16 cellular contexts compared by ENCODE assay signal in genomic region chr1:109814993-109815786, GRCh38. TPM values are rescaled to one million over a fixed set of nuclear protein-coding genes. Genes with fewer than 3 reads are reported as not detected.
DNase-seq lines count a peak whose midpoint lies in the region; ATAC-seq and TF ChIP-seq lines count a peak whose summit lies in the region.
"Had no signal": no experiment of that assay in that cellular context is flagged by ENCODE, and none has a peak within 500 bp of the region (broad histone marks: within the 10 kb centered on the region; RNA-seq: fewer than 3 reads in every experiment).

No MANE protein-coding gene starts in this region.

- H3K9me3 Mint-ChIP-seq in activated CD8-positive, alpha-beta T cell treated with anti-CD3 and anti-CD28 coated beads, Interleukin-2, amount 10 ng/mL, durations not matched to agents 7 days and 5 days (ENCODE audit: insufficient read depth) = no peaks in the 10 kb centered on the region
- peaks cover 4% of the 10 kb centered on the region for H3K9me3 Mint-ChIP-seq in activated CD8-positive, alpha-beta T cell treated with anti-CD3 and anti-CD28 coated beads for 36 hours
- H3K9me3 Mint-ChIP-seq in T-helper 2 cell treated with Interferon-gamma antibody and Interleukin-4, amounts not matched to agents 5 μg/mL and 100 μg/mL, for 36 hours = peaks cover 9% of the 10 kb centered on the region
- H3K9me3 Mint-ChIP-seq: memory B cell had no signal

- intact Hi-C loops in activated CD8-positive, alpha-beta T cell treated with anti-CD3 and anti-CD28 coated beads for 36 hours (cut with micrococcal nuclease) = no loop called here

- no peak for ATAC-seq in activated CD8-positive, alpha-beta T cell treated with anti-CD3 and anti-CD28 coated beads, Interleukin-2, amount 10 ng/mL, durations not matched to agents 7 days and 5 days
- ATAC-seq in activated CD8-positive, alpha-beta T cell treated with anti-CD3 and anti-CD28 coated beads for 36 hours = no peak
- ATAC-seq in esophagus mucosa = peak; percentile 83

- TF ChIP-seq CTCF in activated CD8-positive, alpha-beta T cell treated with anti-CD3 and anti-CD28 coated beads for 36 hours (IDR thresholded peaks at IDR 0.05) = no peak

- peaks cover 9% of the 10 kb centered on the region for H3K36me3 Mint-ChIP-seq in activated CD8-positive, alpha-beta T cell treated with anti-CD3 and anti-CD28 coated beads, Interleukin-2, amount 10 ng/mL, durations not matched to agents 7 days and 5 days (ENCODE audit: low read depth)
- no peaks in the 10 kb centered on the region for H3K36me3 Mint-ChIP-seq in activated CD8-positive, alpha-beta T cell treated with anti-CD3 and anti-CD28 coated beads for 36 hours (ENCODE audit: low read depth)
- peaks cover 5% of the 10 kb centered on the region for H3K36me3 Mint-ChIP-seq in T-helper 2 cell treated with Interferon-gamma antibody and Interleukin-4, amounts not matched to agents 5 μg/mL and 100 μg/mL, for 36 hours (ENCODE audit: low read depth)

- DNase-seq in activated CD8-positive, alpha-beta T cell treated with anti-CD3 and anti-CD28 coated beads, Interleukin-2, amount 10 ng/mL, durations not matched to agents 7 days and 5 days = no peak
- no peak for DNase-seq in activated CD8-positive, alpha-beta T cell treated with anti-CD3 and anti-CD28 coated beads for 36 hours
- DNase-seq in T-helper 2 cell treated with Interferon-gamma antibody and Interleukin-4, amounts not matched to agents 5 μg/mL and 100 μg/mL, for 36 hours (ENCODE audit: low spot score) = no peak
- no peak for DNase-seq in substantia nigra (lab: John Stamatoyannopoulos, UW)
- no peak for DNase-seq in midbrain (lab: John Stamatoyannopoulos, UW)
- no peak for DNase-seq in KG1 (lab: John Stamatoyannopoulos, UW)
- DNase-seq in NCI-H1930 (lab: John Stamatoyannopoulos, UW) = no peak
- DNase-seq: ACHN; activated CD4-positive, alpha-beta T cell treated with anti-CD3 and anti-CD28 coated beads, Interleukin-2, amount 50 U/mL, for 48 hours; NCI-H1105; stimulated activated CD4-positive, alpha-beta T cell treated with anti-CD3 and anti-CD28 coated beads, Interleukin-15, amount 100 ng/mL, for 24 hours; stomach had no signal

- H3K4me1 Mint-ChIP-seq in activated CD8-positive, alpha-beta T cell treated with anti-CD3 and anti-CD28 coated beads, Interleukin-2, amount 10 ng/mL, durations not matched to agents 7 days and 5 days (ENCODE audit: low read depth) = peaks cover 39% of the 10 kb centered on the region
- H3K4me1 Mint-ChIP-seq in activated CD8-positive, alpha-beta T cell treated with anti-CD3 and anti-CD28 coated beads for 36 hours (ENCODE audit: low read depth) = no peaks in the 10 kb centered on the region
- peaks cover 23% of the 10 kb centered on the region for H3K4me1 Mint-ChIP-seq in T-helper 2 cell treated with Interferon-gamma antibody and Interleukin-4, amounts not matched to agents 5 μg/mL and 100 μg/mL, for 36 hours (ENCODE audit: low read depth)
- H3K4me1 Mint-ChIP-seq: central memory CD8-positive, alpha-beta T cell had no signal

- H3K27ac ChIP-seq in substantia nigra (ENCODE audit: low read depth, low read length, poor library complexity, severe bottlenecking) = peak overlapping the region; percentile 85

- CTCF ChIA-PET in activated CD8-positive, alpha-beta T cell treated with anti-CD3 and anti-CD28 coated beads, Interleukin-2, amount 10 ng/mL, durations not matched to agents 7 days and 5 days (lab: Charles Lee) = interaction anchor here (1.2 to 2.6 kb wide), 3 partner anchors 10 to 169 kb away, joined by 4 to 12 read pairs (median 10); no protein-coding TSS in a partner anchor
- CTCF ChIA-PET in activated CD8-positive, alpha-beta T cell treated with anti-CD3 and anti-CD28 coated beads for 36 hours (lab: Charles Lee) = interaction anchor here (1.2 to 2.8 kb wide), 3 partner anchors 8 to 169 kb away, joined by 3 to 10 read pairs (median 4); partner anchors contain the start of gene AHCYL1

- no peak overlapping the region for H3K4me3 Mint-ChIP-seq in activated CD8-positive, alpha-beta T cell treated with anti-CD3 and anti-CD28 coated beads, Interleukin-2, amount 10 ng/mL, durations not matched to agents 7 days and 5 days
- no peak overlapping the region for H3K4me3 Mint-ChIP-seq in activated CD8-positive, alpha-beta T cell treated with anti-CD3 and anti-CD28 coated beads for 36 hours
- H3K4me3 Mint-ChIP-seq in T-helper 2 cell treated with Interferon-gamma antibody and Interleukin-4, amounts not matched to agents 5 μg/mL and 100 μg/mL, for 36 hours = peak overlapping the region; percentile 3
- H3K4me3 Mint-ChIP-seq: central memory CD8-positive, alpha-beta T cell; memory B cell; neural crest cell had no signal

- peak overlapping the region; percentile 52 for H3K27ac Mint-ChIP-seq in activated CD8-positive, alpha-beta T cell treated with anti-CD3 and anti-CD28 coated beads, Interleukin-2, amount 10 ng/mL, durations not matched to agents 7 days and 5 days
- H3K27ac Mint-ChIP-seq in activated CD8-positive, alpha-beta T cell treated with anti-CD3 and anti-CD28 coated beads for 36 hours = no peak overlapping the region
- H3K27ac Mint-ChIP-seq in T-helper 2 cell treated with Interferon-gamma antibody and Interleukin-4, amounts not matched to agents 5 μg/mL and 100 μg/mL, for 36 hours = peak overlapping the region; percentile 49
- H3K27ac Mint-ChIP-seq: memory B cell had no signal

- POLR2A ChIA-PET in activated CD8-positive, alpha-beta T cell treated with anti-CD3 and anti-CD28 coated beads, Interleukin-2, amount 10 ng/mL, durations not matched to agents 7 days and 5 days (lab: Charles Lee) = interaction anchor here (0.6 to 1.8 kb wide), 3 partner anchors 8 to 104 kb away, joined by 3 to 5 read pairs (median 3); no protein-coding TSS in a partner anchor
- POLR2A ChIA-PET in activated CD8-positive, alpha-beta T cell treated with anti-CD3 and anti-CD28 coated beads for 36 hours (lab: Charles Lee) = interaction anchor here (0.6 to 0.8 kb wide), 2 partner anchors 18 to 28 kb away, joined by 3 to 6 read pairs; no protein-coding TSS in a partner anchor

- peaks cover 6% of the 10 kb centered on the region for H3K27me3 Mint-ChIP-seq in activated CD8-positive, alpha-beta T cell treated with anti-CD3 and anti-CD28 coated beads, Interleukin-2, amount 10 ng/mL, durations not matched to agents 7 days and 5 days (ENCODE audit: low read depth)
- no peaks in the 10 kb centered on the region for H3K27me3 Mint-ChIP-seq in activated CD8-positive, alpha-beta T cell treated with anti-CD3 and anti-CD28 coated beads for 36 hours
- no peaks in the 10 kb centered on the region for H3K27me3 Mint-ChIP-seq in T-helper 2 cell treated with Interferon-gamma antibody and Interleukin-4, amounts not matched to agents 5 μg/mL and 100 μg/mL, for 36 hours (ENCODE audit: low read depth)
- H3K27me3 Mint-ChIP-seq: central memory CD8-positive, alpha-beta T cell had no signal

RNA-seq across cellular contexts. Expression of gene EPS8L3, which starts 51.5 kb away (rescaled TPM):
- total RNA-seq in activated CD8-positive, alpha-beta T cell treated with anti-CD3 and anti-CD28 coated beads, Interleukin-2, amount 10 ng/mL, durations not matched to agents 7 days and 5 days = not detected
- not detected for total RNA-seq in activated CD8-positive, alpha-beta T cell treated with anti-CD3 and anti-CD28 coated beads for 36 hours
- not detected for total RNA-seq in esophagus mucosa
- total RNA-seq: neural crest cell had no signal
